ENCODE assay signal across 8 cellular contexts in the genomic region with DNA sequence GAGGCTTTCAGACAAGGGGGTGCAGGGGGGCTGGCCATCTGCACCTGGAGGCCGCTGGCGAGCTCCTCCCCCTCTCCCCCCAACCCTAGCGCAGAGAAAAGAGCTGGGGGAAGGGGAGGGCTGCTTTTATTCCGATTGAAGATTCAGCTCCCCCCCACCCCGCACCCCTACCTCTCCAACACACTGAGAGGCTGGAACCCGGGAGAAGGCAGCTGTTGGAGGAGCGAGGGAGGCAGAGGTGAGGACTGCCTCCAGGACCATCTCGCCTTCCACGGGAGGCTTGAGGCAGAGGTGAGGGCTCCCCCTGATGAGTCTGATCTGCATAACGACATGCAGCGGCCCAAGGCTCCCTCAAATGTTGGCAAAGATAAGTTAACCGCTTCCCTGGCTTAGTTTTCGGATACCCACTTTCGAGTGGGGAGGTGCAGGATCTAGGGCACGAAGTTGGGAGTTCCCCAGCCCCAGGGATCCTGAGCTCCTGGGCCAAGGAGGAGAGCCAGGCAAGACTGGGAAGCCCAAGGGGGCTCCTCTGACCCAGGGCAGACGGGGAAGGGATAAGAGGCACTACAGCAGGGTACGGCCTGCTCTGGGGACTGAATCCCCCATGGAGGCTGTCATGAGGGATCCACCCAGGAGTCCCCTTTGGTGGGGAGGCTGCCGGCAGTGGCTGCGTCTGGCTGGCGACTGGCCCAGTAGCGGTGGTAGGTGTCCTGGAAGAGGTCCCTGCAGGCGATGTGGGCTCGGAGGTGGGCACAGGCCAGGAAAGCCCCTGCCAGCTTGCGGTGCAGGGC. TPM values are rescaled to one million over a fixed set of nuclear protein-coding genes. Genes with fewer than 3 reads are reported as not detected.
DNase-seq lines count a peak whose midpoint lies in the region.

No MANE protein-coding gene starts in this region.

- H3K9me3 ChIP-seq in BLaER1 (no peaks in the 10 kb centered on the region), HUES64 (ENCODE audit: insufficient read depth, low read depth, low read length) (no peaks in the 10 kb centered on the region), mucosa of rectum (ENCODE audit: control insufficient read depth in 2 of 2, low read length in 2 of 2) (no peaks in the 10 kb centered on the region)

- peaks cover 40% of the 10 kb centered on the region; the same call in 1 of the 2 replicates for H3K36me3 ChIP-seq in BLaER1
- H3K36me3 ChIP-seq in HUES64 (ENCODE audit: insufficient read depth, low read length): peaks cover 16% of the 10 kb centered on the region
- H3K36me3 ChIP-seq in mucosa of rectum (ENCODE audit: control insufficient read depth in 2 of 2, insufficient read depth in 2 of 2, low read length in 2 of 2): peaks cover 13 to 18% of the 10 kb centered on the region in 2 donors

- H3K4me3 ChIP-seq in BLaER1 (peak overlapping the region; percentile 77), HUES64 (ENCODE audit: low read length) (peak overlapping the region; percentile 73), mucosa of rectum (ENCODE audit: low read length in 2 of 2) (no peak overlapping the region)

- H3K9ac ChIP-seq in BLaER1: peak overlapping the region; percentile 79; the same call in 1 of the 2 replicates
- peak overlapping the region; percentile 84 for H3K9ac ChIP-seq in HUES64 (ENCODE audit: low read depth, low read length)
- H3K9ac ChIP-seq in mucosa of rectum (ENCODE audit: low read depth in 1 of 2, low read length in 2 of 2): peak overlapping the region in 1 of 2 donors; percentile 72

- no peak for DNase-seq in NCI-H187 treated with DMSO at 0.1 percent for 48 hours (lab: John Stamatoyannopoulos, UW)
- DNase-seq in putamen (ENCODE audit: low spot score): no peak
- DNase-seq in stimulated activated naive CD4-positive, alpha-beta T cell treated with Interleukin-2 at 50 U/mL for 16 hours (lab: John Stamatoyannopoulos, UW): no peak
- no peak for DNase-seq in amniotic stem cell (lab: John Stamatoyannopoulos, UW)

- no peaks in the 10 kb centered on the region for H3K27me3 ChIP-seq in BLaER1
- H3K27me3 ChIP-seq in HUES64 (ENCODE audit: insufficient read depth, low read length): no peaks in the 10 kb centered on the region
- H3K27me3 ChIP-seq in mucosa of rectum (ENCODE audit: control insufficient read depth in 2 of 2, insufficient read depth in 2 of 2, low read length in 2 of 2): no peaks in the 10 kb centered on the region

- H3K4me1 ChIP-seq in BLaER1: peaks cover 36% of the 10 kb centered on the region
- peaks cover 5% of the 10 kb centered on the region; the same call in 1 of the 2 replicates for H3K4me1 ChIP-seq in HUES64 (ENCODE audit: insufficient read depth, low read length)
- peaks cover 20 to 32% of the 10 kb centered on the region in 2 donors for H3K4me1 ChIP-seq in mucosa of rectum (ENCODE audit: control insufficient read depth in 2 of 2, insufficient read depth in 2 of 2, low read length in 2 of 2)

- peak overlapping the region; percentile 95 for H3K4me2 ChIP-seq in BLaER1

- WGBS in HUES64: 72% methylated on average over 19 of the region's 24 CpGs

- H3K27ac ChIP-seq in BLaER1 (peak overlapping the region; percentile 87), HUES64 (ENCODE audit: low read depth, low read length) (peak overlapping the region; percentile 93), angular gyrus (ENCODE audit: low read depth, low read length) (peak overlapping the region; percentile 84), mucosa of rectum (ENCODE audit: low read depth in 2 of 2, low read length in 2 of 2) (peak overlapping the region; percentile 63 to 79)

- H4K20me1 ChIP-seq in BLaER1: no peaks in the 10 kb centered on the region

RNA-seq across cellular contexts. Expression of a gene that starts 1.2 kb away (rescaled TPM):
- 11.7 TPM for polyA plus RNA-seq in HUES64 (2013, experiment 1 of 2)
- polyA plus RNA-seq in HUES64 (2013, experiment 2 of 2): 15.1 TPM

RNA-seq across cellular contexts. Expression of a gene that starts 25.1 kb away (rescaled TPM):
- 22.3 TPM for polyA plus RNA-seq in HUES64 (2013, experiment 1 of 2)
- polyA plus RNA-seq in HUES64 (2013, experiment 2 of 2): 27.4 TPM

RNA-seq across cellular contexts. Expression of a gene that starts 25.3 kb away (rescaled TPM):
- 6.6 TPM for polyA plus RNA-seq in HUES64 (2013, experiment 1 of 2)
- 7.3 TPM for polyA plus RNA-seq in HUES64 (2013, experiment 2 of 2)

RNA-seq across cellular contexts. Expression of a gene that starts 58.7 kb away (rescaled TPM):
- polyA plus RNA-seq in HUES64 (2013, experiment 1 of 2): 13.5 TPM
- 17.6 TPM for polyA plus RNA-seq in HUES64 (2013, experiment 2 of 2)

RNA-seq across cellular contexts. Expression of a gene that starts 59.4 kb away (rescaled TPM):
- 157 TPM for polyA plus RNA-seq in HUES64 (2013, experiment 1 of 2)
- 183 TPM for polyA plus RNA-seq in HUES64 (2013, experiment 2 of 2)

Comparison
In these comparisons a context has a peak if more than half of its experiments do, and no peak if none do; other contexts are left out.
1. H3K4me3 ChIP-seq: peak in BLaER1 (single experiment) and HUES64 (single experiment); none in mucosa of rectum (0 of 2).
2. Peak in every context shown above with its lines, with median percentiles within 50 percentile points of each other: H3K27ac ChIP-seq.